11 cellular contexts compared by ENCODE assay signal in genomic region chr18:58557013-58557435, GRCh38.
DNase-seq lines count a peak whose midpoint lies in the region; ATAC-seq and TF ChIP-seq lines count a peak whose summit lies in the region.
"Had no signal": no experiment of that assay in that cellular context is flagged by ENCODE, and none has a peak within 500 bp of the region (broad histone marks: within the 10 kb centered on the region; RNA-seq: fewer than 3 reads in every experiment).

No MANE protein-coding gene starts in this region.

- peak; percentile 70 for ATAC-seq in GM19397 (IDR thresholded peaks at IDR 0.05; ENCODE audit: unreplicated experiment)
- ATAC-seq in HG03175 (IDR thresholded peaks at IDR 0.05; ENCODE audit: unreplicated experiment) = peak; percentile 75
- ATAC-seq in natural killer cell = no peak
- ATAC-seq in GM18519 (IDR thresholded peaks at IDR 0.05; ENCODE audit: low FRiP score, unreplicated experiment) = no peak

- no peaks in the 10 kb centered on the region for H3K27me3 Mint-ChIP-seq in natural killer cell (ENCODE audit: low read depth in 2 of 2)

- H3K27ac ChIP-seq in BLaER1 treated with 17β-estradiol and CSF1 and Interleukin-3, amounts not matched to agents 10 nM and 100 nM = peak overlapping the region in 4 of 11 experiments; percentile 7 to 40 (median 32); a peak in 7 of 22 replicates
- peak overlapping the region; percentile 93 for H3K27ac ChIP-seq in left ventricle myocardium inferior (replicated peaks)

- H3K27me3 ChIP-seq in BLaER1 treated with 17β-estradiol and CSF1 and Interleukin-3, amounts not matched to agents 10 nM and 100 nM = no peaks in the 10 kb centered on the region
- H3K27me3 ChIP-seq in left ventricle myocardium inferior (ENCODE audit: low read depth) = no peaks in the 10 kb centered on the region

- H3K4me2 ChIP-seq in BLaER1 treated with 17β-estradiol and CSF1 and Interleukin-3, amounts not matched to agents 10 nM and 100 nM = peak overlapping the region; percentile 66 to 93 (median 79)

- intact Hi-C loops in left ventricle myocardium inferior (cut with micrococcal nuclease) (no loop called here), natural killer cell (cut with micrococcal nuclease) (no loop called here)

- H3K9me3 Mint-ChIP-seq in natural killer cell = no peaks in the 10 kb centered on the region

- peaks cover 21 to 51% (median 38%) of the 10 kb centered on the region in 11 experiments for H3K9me3 ChIP-seq in BLaER1 treated with 17β-estradiol and CSF1 and Interleukin-3, amounts not matched to agents 10 nM and 100 nM (replicated peaks in 1 of 11)
- no peaks in the 10 kb centered on the region for H3K9me3 ChIP-seq in left ventricle myocardium inferior (replicated peaks)

- H4K20me1 ChIP-seq in BLaER1 treated with 17β-estradiol and CSF1 and Interleukin-3, amounts not matched to agents 10 nM and 100 nM = no peaks in the 10 kb centered on the region

- no peak overlapping the region for H3K27ac Mint-ChIP-seq in natural killer cell

- H3K4me1 ChIP-seq in BLaER1 treated with 17β-estradiol and CSF1 and Interleukin-3, amounts not matched to agents 10 nM and 100 nM = peaks cover 9 to 28% (median 24%) of the 10 kb centered on the region in 10 experiments
- peaks cover 48% of the 10 kb centered on the region for H3K4me1 ChIP-seq in left ventricle myocardium inferior

- no peak overlapping the region; a peak in 1 of 22 replicates for H3K9ac ChIP-seq in BLaER1 treated with 17β-estradiol and CSF1 and Interleukin-3, amounts not matched to agents 10 nM and 100 nM

- DNase-seq in left ventricle myocardium inferior (peak; percentile 63), natural killer cell (no peak), NCI-H146 (lab: John Stamatoyannopoulos, UW) (no peak), NK-92 (lab: John Stamatoyannopoulos, UW; ENCODE audit: unreplicated experiment) (no peak)
- DNase-seq: activated T-cell treated with anti-CD3 and anti-CD28 coated beads, Interleukin-2, amount 50 U/mL, for 48 hours; DMS79 treated with DMSO at 0.1 percent for 48 hours; MM.1S had no signal

- TF ChIP-seq CTCF in left ventricle myocardium inferior (IDR thresholded peaks at IDR 0.05; ENCODE audit: borderline replicate concordance) = no peak
- no peak for TF ChIP-seq CTCF in natural killer cell (IDR thresholded peaks at IDR 0.05)

- H3K36me3 ChIP-seq in BLaER1 treated with 17β-estradiol and CSF1 and Interleukin-3, amounts not matched to agents 10 nM and 100 nM = no peaks in the 10 kb centered on the region
- H3K36me3 ChIP-seq in left ventricle myocardium inferior = peaks cover 4% of the 10 kb centered on the region

- H3K4me1 Mint-ChIP-seq in natural killer cell = peaks cover 0 to 6% of the 10 kb centered on the region in 2 donors

- no peak overlapping the region for H3K4me3 ChIP-seq in BLaER1 treated with 17β-estradiol and CSF1 and Interleukin-3, amounts not matched to agents 10 nM and 100 nM
- peak overlapping the region; percentile 27 for H3K4me3 ChIP-seq in left ventricle myocardium inferior

- H3K36me3 Mint-ChIP-seq in natural killer cell = peaks cover 5% of the 10 kb centered on the region

- no peak overlapping the region for H3K4me3 Mint-ChIP-seq in natural killer cell

Comparison
In these comparisons a context has a peak if more than half of its experiments do, and no peak if none do; other contexts are left out.
1. ATAC-seq: peak in GM19397 (single experiment) and HG03175 (single experiment); none in natural killer cell (0 of 3) and GM18519 (single experiment).